Comparison of ENCODE assay signal across 13 cellular contexts in the genomic region with DNA sequence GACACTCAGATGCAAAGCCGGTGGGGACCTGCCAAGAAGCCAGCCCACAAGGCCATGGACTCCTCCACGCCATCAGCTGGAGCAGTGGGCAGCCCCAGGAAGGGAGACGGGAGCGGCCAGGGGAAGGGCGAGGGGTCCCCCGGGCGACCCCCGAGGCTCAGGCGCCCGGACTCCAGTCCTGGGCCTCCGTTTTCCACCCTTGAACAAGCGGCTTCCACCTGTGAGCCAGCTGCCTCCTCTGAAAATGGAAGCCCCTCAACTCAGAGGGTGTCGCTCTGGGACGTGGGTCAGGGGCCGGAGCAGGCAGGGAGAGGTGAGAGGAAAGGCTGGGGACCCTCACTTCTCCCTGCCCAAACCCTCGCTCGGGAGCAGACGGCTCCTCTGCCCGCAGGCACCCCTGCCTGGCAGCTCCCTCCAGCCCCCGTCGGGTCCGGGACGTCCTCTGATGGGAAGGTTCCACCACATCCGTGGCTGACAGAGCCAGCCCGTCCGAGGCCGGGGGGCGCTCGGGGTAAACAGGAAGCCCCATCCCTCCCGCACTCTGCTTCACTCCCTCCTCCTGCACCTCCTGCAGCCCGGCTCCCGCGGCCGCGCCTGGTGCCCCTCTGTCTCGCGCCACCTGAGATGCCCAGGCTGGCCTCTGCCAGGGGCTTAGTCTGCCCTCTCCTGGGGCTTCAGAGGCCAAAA. TPM values are rescaled to one million over a fixed set of nuclear protein-coding genes. Genes with fewer than 3 reads are reported as not detected.
DNase-seq lines count a peak whose midpoint lies in the region; ATAC-seq and TF ChIP-seq lines count a peak whose summit lies in the region.
"Had no signal": no experiment of that assay in that cellular context is flagged by ENCODE, and none has a peak within 500 bp of the region (broad histone marks: within the 10 kb centered on the region; RNA-seq: fewer than 3 reads in every experiment).

No MANE protein-coding gene starts in this region.

- TF ChIP-seq CTCF in GM10248 (IDR thresholded peaks at IDR 0.05; ENCODE audit: control extremely low read depth, extremely low read depth, low read depth, missing control alignments): no peak

- H3K36me3 ChIP-seq in CD4-positive, CD25-positive, alpha-beta regulatory T cell (ENCODE audit: control insufficient read depth, insufficient read depth, low read length): no peaks in the 10 kb centered on the region

- no peaks in the 10 kb centered on the region for H3K9me3 ChIP-seq in CD4-positive, CD25-positive, alpha-beta regulatory T cell (ENCODE audit: control insufficient read depth in 2 of 2, low read length in 2 of 2)

- peak; percentile 21 to 26 for ATAC-seq in CD4-positive, CD25-positive, alpha-beta regulatory T cell (ENCODE audit: low read depth in 2 of 2)
- ATAC-seq in naive thymus-derived CD8-positive, alpha-beta T cell: peak; percentile 77 to 81
- ATAC-seq in GM19324 (IDR thresholded peaks at IDR 0.05; ENCODE audit: low FRiP score, unreplicated experiment): no peak
- ATAC-seq: HCT116 had no signal

- POLR2A ChIA-PET in naive thymus-derived CD8-positive, alpha-beta T cell (lab: Charles Lee): interaction anchor here (0.8 kb wide), 1 partner anchor 71 kb away, joined by 3 read pairs; no protein-coding TSS in a partner anchor
- POLR2A ChIA-PET in GM10248 (lab: Yijun Ruan, JAX): no interaction called here

- no peak overlapping the region for H3K4me3 Mint-ChIP-seq in CD4-positive, CD25-positive, alpha-beta regulatory T cell
- peak overlapping the region in 1 of 4 donors; percentile 68 for H3K4me3 Mint-ChIP-seq in IgD-negative memory B cell
- H3K4me3 Mint-ChIP-seq in naive thymus-derived CD8-positive, alpha-beta T cell: peak overlapping the region; percentile 28 to 86 (median 51)

- H3K4me1 ChIP-seq in CD4-positive, CD25-positive, alpha-beta regulatory T cell (ENCODE audit: control insufficient read depth, insufficient read depth, low read length, poor library complexity, severe bottlenecking): peaks cover 18% of the 10 kb centered on the region

- no peak overlapping the region for H3K4me3 ChIP-seq in CD4-positive, CD25-positive, alpha-beta regulatory T cell (ENCODE audit: low read depth, low read length)

- H3K27ac Mint-ChIP-seq in CD4-positive, CD25-positive, alpha-beta regulatory T cell: no peak overlapping the region
- peak overlapping the region in 2 of 3 donors; percentile 2 to 27 for H3K27ac Mint-ChIP-seq in IgD-negative memory B cell
- peak overlapping the region in 2 of 10 donors; percentile 7 to 25 for H3K27ac Mint-ChIP-seq in naive thymus-derived CD8-positive, alpha-beta T cell
- H3K27ac Mint-ChIP-seq: CD14-positive monocyte had no signal

- H3K27me3 ChIP-seq in CD4-positive, CD25-positive, alpha-beta regulatory T cell (ENCODE audit: control insufficient read depth, insufficient read depth, low read length): peaks cover 8% of the 10 kb centered on the region

- DNase-seq in CD4-positive, CD25-positive, alpha-beta regulatory T cell: peak in 1 of 3 donors; percentile 16
- DNase-seq in dermis blood vessel endothelial cell: peak; percentile 30
- DNase-seq in naive thymus-derived CD8-positive, alpha-beta T cell: peak in 5 of 10 donors; percentile 15 to 39 (median 33)
- no peak for DNase-seq in GM10248 (ENCODE audit: extremely low spot score)
- DNase-seq in SW480 (ENCODE audit: low spot score): no peak
- DNase-seq in epidermal melanocyte (ENCODE audit: insufficient read length, low spot score): no peak
- DNase-seq: NCI-H526 treated with DMSO at 0.1 percent for 48 hours; stimulated activated naive CD4-positive, alpha-beta T cell treated with Interleukin-2 at 50 U/mL for 16 hours had no signal

- no peak overlapping the region for H3K27ac ChIP-seq in CD4-positive, CD25-positive, alpha-beta regulatory T cell (ENCODE audit: insufficient read depth, low read length, poor library complexity, severe bottlenecking)
- H3K27ac ChIP-seq: RWPE1 had no signal

- H3K4me1 Mint-ChIP-seq in CD4-positive, CD25-positive, alpha-beta regulatory T cell: peaks cover 0 to 18% (median 7%) of the 10 kb centered on the region in 4 donors
- H3K4me1 Mint-ChIP-seq in IgD-negative memory B cell: peaks cover 6 to 14% (median 7%) of the 10 kb centered on the region in 3 donors
- peaks cover 9 to 30% (median 25%) of the 10 kb centered on the region in 4 donors for H3K4me1 Mint-ChIP-seq in naive thymus-derived CD8-positive, alpha-beta T cell

- H3K36me3 Mint-ChIP-seq in CD4-positive, CD25-positive, alpha-beta regulatory T cell: no peaks in the 10 kb centered on the region
- no peaks in the 10 kb centered on the region for H3K36me3 Mint-ChIP-seq in IgD-negative memory B cell
- no peaks in the 10 kb centered on the region for H3K36me3 Mint-ChIP-seq in naive thymus-derived CD8-positive, alpha-beta T cell

- H3K9me3 Mint-ChIP-seq in CD4-positive, CD25-positive, alpha-beta regulatory T cell: peaks cover 0 to 1% (median 0%) of the 10 kb centered on the region in 7 donors
- H3K9me3 Mint-ChIP-seq in IgD-negative memory B cell: no peaks in the 10 kb centered on the region
- H3K9me3 Mint-ChIP-seq in naive thymus-derived CD8-positive, alpha-beta T cell: no peaks in the 10 kb centered on the region

- H3K27me3 Mint-ChIP-seq in CD4-positive, CD25-positive, alpha-beta regulatory T cell: peaks cover 36% of the 10 kb centered on the region
- H3K27me3 Mint-ChIP-seq in IgD-negative memory B cell: peaks cover 44% of the 10 kb centered on the region
- H3K27me3 Mint-ChIP-seq in naive thymus-derived CD8-positive, alpha-beta T cell: peaks cover 4 to 50% (median 19%) of the 10 kb centered on the region in 5 donors

- CTCF ChIA-PET in GM10248 (lab: Yijun Ruan, JAX): no interaction called here

RNA-seq across cellular contexts. Expression of a gene that starts 3.7 kb away (rescaled TPM):
- total RNA-seq in CD4-positive, CD25-positive, alpha-beta regulatory T cell: 1.7 TPM
- polyA plus RNA-seq in CD4-positive, CD25-positive, alpha-beta regulatory T cell: not detected
- not detected for polyA plus RNA-seq in IgD-negative memory B cell
- total RNA-seq in dermis blood vessel endothelial cell: 571 and 768 TPM in 2 replicates
- 1 to 10 TPM in 1 of 2 experiments, under 1 TPM in 1; 0.36 to 1.2 TPM for total RNA-seq in naive thymus-derived CD8-positive, alpha-beta T cell
- polyA plus RNA-seq in naive thymus-derived CD8-positive, alpha-beta T cell: under 1 TPM in 2 of 3 donors, not detected in 1; 0.48 to 0.70 TPM

RNA-seq across cellular contexts. Expression of a gene that starts 28.3 kb away (rescaled TPM):
- 11.0 TPM for total RNA-seq in CD4-positive, CD25-positive, alpha-beta regulatory T cell
- 10 to 100 TPM; 12.0 to 22.1 (median 21.1) TPM for polyA plus RNA-seq in CD4-positive, CD25-positive, alpha-beta regulatory T cell
- 42.0 TPM for polyA plus RNA-seq in IgD-negative memory B cell
- 46.1 and 62.6 TPM in 2 replicates for total RNA-seq in dermis blood vessel endothelial cell
- total RNA-seq in naive thymus-derived CD8-positive, alpha-beta T cell: 1 to 10 TPM; 3.0 to 5.8 TPM
- 10 to 100 TPM; 10.7 to 24.8 (median 14.6) TPM for polyA plus RNA-seq in naive thymus-derived CD8-positive, alpha-beta T cell

RNA-seq across cellular contexts. Expression of a gene that starts 53.4 kb away (rescaled TPM):
- 1.3 TPM for total RNA-seq in CD4-positive, CD25-positive, alpha-beta regulatory T cell
- under 1 TPM in 1 of 4 donors, not detected in 3; 0.16 TPM for polyA plus RNA-seq in CD4-positive, CD25-positive, alpha-beta regulatory T cell
- 0.90 TPM for polyA plus RNA-seq in IgD-negative memory B cell
- total RNA-seq in dermis blood vessel endothelial cell: 172 and 238 TPM in 2 replicates
- total RNA-seq in naive thymus-derived CD8-positive, alpha-beta T cell: 1 to 10 TPM in 1 of 2 experiments, under 1 TPM in 1; 0.58 to 1.1 TPM
- under 1 TPM in 1 of 3 donors, not detected in 2; 0.07 TPM for polyA plus RNA-seq in naive thymus-derived CD8-positive, alpha-beta T cell

Comparison
In these comparisons a context has a peak if more than half of its experiments do, and no peak if none do; other contexts are left out.
1. H3K27ac Mint-ChIP-seq: peak in IgD-negative memory B cell (2 of 3); none in CD4-positive, CD25-positive, alpha-beta regulatory T cell (0 of 3).
2. H3K4me3 Mint-ChIP-seq: peak in naive thymus-derived CD8-positive, alpha-beta T cell (10 of 10); none in CD4-positive, CD25-positive, alpha-beta regulatory T cell (0 of 4).
3. RNA of a gene that starts 3.7 kb away (total RNA-seq): 571 to 768 TPM in dermis blood vessel endothelial cell; 1.7 TPM in CD4-positive, CD25-positive, alpha-beta regulatory T cell (single experiment) and 0.36 to 1.2 TPM in naive thymus-derived CD8-positive, alpha-beta T cell; every median in the first group is over 100 times any median in the second.
4. RNA of a gene that starts 53.4 kb away (total RNA-seq): 172 to 238 TPM in dermis blood vessel endothelial cell; 1.3 TPM in CD4-positive, CD25-positive, alpha-beta regulatory T cell (single experiment) and 0.58 to 1.1 TPM in naive thymus-derived CD8-positive, alpha-beta T cell; every median in the first group is over 10 times any median in the second.